ENCODE assay signal across 16 cellular contexts in the genomic region with DNA sequence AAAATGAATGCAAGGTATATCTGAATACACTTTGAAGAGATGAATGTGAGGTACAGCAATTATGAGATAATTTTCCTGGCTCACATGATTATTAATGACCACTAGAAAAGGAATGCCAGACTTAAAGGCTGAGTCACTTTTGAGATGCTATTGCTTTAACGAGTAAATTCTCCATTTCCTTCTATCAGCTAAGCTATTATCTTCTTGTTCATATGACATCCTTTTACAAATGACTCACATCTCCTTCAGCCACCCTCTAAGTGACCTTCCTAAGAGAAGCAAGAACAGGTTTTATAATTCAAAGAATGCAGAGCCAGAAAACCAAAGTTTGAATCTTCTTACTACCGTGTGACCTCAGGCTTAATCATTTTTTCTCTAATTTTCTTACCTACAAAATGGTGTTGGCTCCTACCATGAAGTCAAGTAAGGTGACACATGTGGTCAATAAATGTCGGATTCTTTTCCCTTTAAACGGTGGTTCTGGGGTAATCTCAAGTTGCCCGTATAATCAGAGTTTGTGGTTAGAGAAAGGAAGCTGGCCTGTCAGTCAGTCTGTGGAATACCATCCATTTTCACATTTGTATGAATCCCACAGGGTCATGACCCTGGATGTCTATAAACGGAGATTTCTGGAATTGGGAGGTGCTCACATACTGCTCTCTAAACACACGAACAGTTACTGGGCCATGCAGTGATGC.
DNase-seq lines count a peak whose midpoint lies in the region; ATAC-seq and TF ChIP-seq lines count a peak whose summit lies in the region.
"Had no signal": no experiment of that assay in that cellular context is flagged by ENCODE, and none has a peak within 500 bp of the region (broad histone marks: within the 10 kb centered on the region; RNA-seq: fewer than 3 reads in every experiment).

No MANE protein-coding gene starts in this region.

- CTCF ChIA-PET in A673 (lab: Charles Lee), result no interaction called here

- POLR2A ChIA-PET in A673 (lab: Charles Lee; ENCODE audit: low non-redundant PET), result no interaction called here

- H3K9ac ChIP-seq in adipocyte (ENCODE audit: low read length), result no peak overlapping the region

- intact Hi-C loops in A673 (cut with micrococcal nuclease; ENCODE audit: unreplicated experiment), result no loop called here
- intact Hi-C loops in transverse colon (cut with DNase I; ENCODE audit: low total_unique reads), result no loop called here

- H3K4me1 ChIP-seq in A673 (ENCODE audit: insufficient read depth, low read length, poor library complexity, severe bottlenecking), result no peaks in the 10 kb centered on the region
- H3K4me1 ChIP-seq in adipocyte (ENCODE audit: control insufficient read depth, insufficient read depth, low read length), result peaks cover 11% of the 10 kb centered on the region
- peaks cover 8% of the 10 kb centered on the region for H3K4me1 ChIP-seq in foreskin keratinocyte
- H3K4me1 ChIP-seq in transverse colon, result no peaks in the 10 kb centered on the region
- H3K4me1 ChIP-seq: BE2C, lower lobe of right lung had no signal

- H3K27ac ChIP-seq in A673 (ENCODE audit: low read depth, low read length, poor library complexity, severe bottlenecking) (no peak overlapping the region), foreskin keratinocyte (no peak overlapping the region), transverse colon (no peak overlapping the region)
- H3K27ac ChIP-seq: lower lobe of right lung had no signal

- H3K9me3 ChIP-seq in A673 (ENCODE audit: low read depth, low read length, poor library complexity, severe bottlenecking), result no peaks in the 10 kb centered on the region
- no peaks in the 10 kb centered on the region for H3K9me3 ChIP-seq in adipocyte (ENCODE audit: control insufficient read depth, low read length)
- H3K9me3 ChIP-seq in transverse colon, result no peaks in the 10 kb centered on the region
- H3K9me3 ChIP-seq: BE2C, lower lobe of right lung had no signal

- H3K27me3 ChIP-seq in A673 (replicated peaks; ENCODE audit: insufficient read depth, low read depth, low read length, poor library complexity) (no peaks in the 10 kb centered on the region), adipocyte (replicated peaks; ENCODE audit: control insufficient read depth, insufficient read depth, low read length) (no peaks in the 10 kb centered on the region), foreskin keratinocyte (no peaks in the 10 kb centered on the region), transverse colon (no peaks in the 10 kb centered on the region)
- H3K27me3 ChIP-seq: BE2C had no signal

- DNase-seq in A673 (ENCODE audit: low spot score), result peak; percentile 51
- DNase-seq in HPDE6-E6E7 (ENCODE audit: extremely low spot score), result peak; percentile 36
- peak; percentile 39 for DNase-seq in adipocyte (ENCODE audit: low read depth)
- peak; percentile 88 to 94 for DNase-seq in foreskin keratinocyte
- no peak for DNase-seq in NCI-H524 (lab: John Stamatoyannopoulos, UW)
- no peak for DNase-seq in transverse colon
- no peak for DNase-seq in mucosa of gallbladder (ENCODE audit: low spot score)
- DNase-seq: activated B cell treated with CpG ODN at 0.5 μM for 24 hours; activated T-cell treated with anti-CD3 and anti-CD28 coated beads, Interleukin-2, amount 50 U/mL, for 1 hour; BE2C; cerebellar nuclear complex; glutamatergic neuron; lower lobe of right lung; substantia nigra had no signal

- TF ChIP-seq POLR2A in GM18505 (IDR thresholded peaks at IDR 0.05; ENCODE audit: borderline replicate concordance, extremely low read depth, insufficient read depth, insufficient read length), result no peak
- no peak for TF ChIP-seq POLR2A in transverse colon (IDR thresholded peaks at IDR 0.05)

- no peak for TF ChIP-seq EP300 in transverse colon (IDR thresholded peaks at IDR 0.05; ENCODE audit: low read depth)

- ATAC-seq in foreskin keratinocyte (peak; percentile 95), GM18505 (IDR thresholded peaks at IDR 0.05; ENCODE audit: unreplicated experiment) (no peak)
- ATAC-seq: Panc1 had no signal

- BruUV-seq in A673 (replicated peaks; lab: Mats Ljungman, UMichigan), result no TSS peak

- H3K36me3 ChIP-seq in A673 (ENCODE audit: insufficient read depth, low read length, poor library complexity, severe bottlenecking) (no peaks in the 10 kb centered on the region), adipocyte (ENCODE audit: control insufficient read depth, insufficient read depth, low read length, severe bottlenecking) (no peaks in the 10 kb centered on the region), transverse colon (no peaks in the 10 kb centered on the region)
- H3K36me3 ChIP-seq: BE2C, lower lobe of right lung had no signal

- H3K4me3 ChIP-seq in A673 (ENCODE audit: low read depth, low read length, poor library complexity, severe bottlenecking), result no peak overlapping the region
- H3K4me3 ChIP-seq in adipocyte (ENCODE audit: low read length), result no peak overlapping the region
- no peak overlapping the region for H3K4me3 ChIP-seq in transverse colon
- H3K4me3 ChIP-seq: lower lobe of right lung had no signal

- in situ Hi-C loops in transverse colon (cut with MboI; ENCODE audit: low pct_ligation_motif_present in 1 of 4, low pct_unique_long_range_greater_than_20kb in 1 of 4, low sequenced_read_pairs in 3 of 4), result no loop called here

- 64 to 67% methylated on average over 4 to 7 of the region's 7 CpGs for WGBS in transverse colon (ENCODE audit: low coverage in 1 of 2), 2 donors

- TF ChIP-seq CTCF in A673 (conservative IDR thresholded peaks at IDR 0.05; ENCODE audit: low read depth, low read length), result no peak
- TF ChIP-seq CTCF in foreskin keratinocyte (conservative IDR thresholded peaks at IDR 0.05), result no peak
- no peak for TF ChIP-seq CTCF in transverse colon (IDR thresholded peaks at IDR 0.05)

Comparison
In these comparisons a context has a peak if more than half of its experiments do, and no peak if none do; other contexts are left out.
1. DNase-seq: peak in A673 (single experiment), HPDE6-E6E7 (single experiment), adipocyte (single experiment) and foreskin keratinocyte (2 of 2); none in NCI-H524 (0 of 2), transverse colon (single experiment) and mucosa of gallbladder (single experiment).